ENCODE assay signal across 8 cellular contexts in the genomic region with DNA sequence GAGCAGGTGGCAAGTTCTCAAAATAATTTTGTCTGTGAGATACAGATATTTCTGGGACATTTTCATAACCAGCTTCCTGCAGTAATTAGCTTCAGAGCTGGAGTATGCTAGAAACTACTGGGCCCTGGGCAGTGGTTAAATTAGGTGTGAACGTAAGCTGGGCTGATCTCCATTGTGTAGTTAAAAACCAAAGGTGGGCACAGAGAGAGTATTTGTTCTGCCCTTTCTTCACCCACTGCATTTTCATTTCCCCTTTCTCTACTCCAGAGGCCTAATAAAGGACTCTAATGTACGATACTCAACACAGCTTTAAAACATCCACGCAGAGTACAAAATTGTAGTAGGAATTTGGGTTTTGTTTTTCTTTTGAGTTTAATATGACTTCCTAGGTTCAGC.
A peak's percentile ranks its signal among the peaks of the same experiment; 100 is the strongest.
DNase-seq lines count a peak whose midpoint lies in the region; ATAC-seq and TF ChIP-seq lines count a peak whose summit lies in the region.

No MANE protein-coding gene starts in this region.

- peak overlapping the region; percentile 66 for H3K4me2 ChIP-seq in OCI-LY3 (ENCODE audit: low read length)

- H3K27ac ChIP-seq in HEK293 (ENCODE audit: extremely low read depth, low read depth, low read length) (peak overlapping the region; percentile 71), OCI-LY3 (ENCODE audit: low read length) (no peak overlapping the region)

- H3K4me3 Mint-ChIP-seq in mesothelial cell of epicardium: no peak overlapping the region
- H3K4me3 Mint-ChIP-seq in activated T-cell treated with anti-CD3 and anti-CD28 coated beads, Interleukin-2, amount 50 U/mL, for 72 hours: no peak overlapping the region

- H4K20me1 ChIP-seq in OCI-LY3 (ENCODE audit: insufficient read depth, low read length): no peaks in the 10 kb centered on the region

- no peak for DNase-seq in mesothelial cell of epicardium (ENCODE audit: low spot score in 2 of 2, unreplicated experiment in 2 of 2)
- no peak for DNase-seq in activated T-cell treated with anti-CD3 and anti-CD28 coated beads, Interleukin-2, amount 50 U/mL, for 72 hours
- no peak for DNase-seq in left colon
- no peak for DNase-seq in NCI-H226
- DNase-seq in activated effector memory CD4-positive, alpha-beta T cell treated with anti-CD3 and anti-CD28 coated beads, Interleukin-2, amount 50 U/mL, for 16 hours: no peak

- H2AFZ ChIP-seq in OCI-LY3 (ENCODE audit: low read depth, low read length): no peak overlapping the region

- H3K9me3 Mint-ChIP-seq in mesothelial cell of epicardium: peaks cover 2% of the 10 kb centered on the region
- H3K9me3 Mint-ChIP-seq in activated T-cell treated with anti-CD3 and anti-CD28 coated beads, Interleukin-2, amount 50 U/mL, for 72 hours: no peaks in the 10 kb centered on the region

- H3K4me3 ChIP-seq in HEK293 (ENCODE audit: low read depth, low read length): no peak overlapping the region
- H3K4me3 ChIP-seq in OCI-LY3 (ENCODE audit: low read length): peak overlapping the region; percentile 32

- no peaks in the 10 kb centered on the region for H3K36me3 ChIP-seq in HEK293 (ENCODE audit: control insufficient read depth in 2 of 2, insufficient read depth in 1 of 2, low read length in 2 of 2)
- no peaks in the 10 kb centered on the region for H3K36me3 ChIP-seq in OCI-LY3 (replicated peaks; ENCODE audit: low read depth, low read length)

- no peak for TF ChIP-seq CTCF in HEK293 (tag by site-specific recombination; IDR thresholded peaks at IDR 0.05)
- TF ChIP-seq CTCF in OCI-LY3 (IDR thresholded peaks at IDR 0.05; ENCODE audit: low read depth, low read length): no peak
- no peak for TF ChIP-seq CTCF in mesothelial cell of epicardium (IDR thresholded peaks at IDR 0.05; ENCODE audit: unreplicated experiment)

- peaks cover 2% of the 10 kb centered on the region; the same call in 1 of the 2 replicates for H3K27me3 ChIP-seq in OCI-LY3 (ENCODE audit: low read depth, low read length)

- H3K36me3 Mint-ChIP-seq in mesothelial cell of epicardium: no peaks in the 10 kb centered on the region
- no peaks in the 10 kb centered on the region for H3K36me3 Mint-ChIP-seq in activated T-cell treated with anti-CD3 and anti-CD28 coated beads, Interleukin-2, amount 50 U/mL, for 72 hours (ENCODE audit: insufficient read depth in 2 of 2)

- CTCF ChIA-PET in HEK293 (lab: Yijun Ruan, JAX): interaction anchor here (2.8 kb wide), 1 partner anchor 12 kb away, joined by 16 read pairs; no protein-coding TSS in a partner anchor

- intact Hi-C loops in left colon (cut with DNase I, micrococcal nuclease): no loop called here

- H3K27ac Mint-ChIP-seq in mesothelial cell of epicardium: peak overlapping the region; percentile 89
- no peak overlapping the region for H3K27ac Mint-ChIP-seq in activated T-cell treated with anti-CD3 and anti-CD28 coated beads, Interleukin-2, amount 50 U/mL, for 72 hours

- H3K27me3 Mint-ChIP-seq in mesothelial cell of epicardium (ENCODE audit: low read depth): no peaks in the 10 kb centered on the region
- peaks cover 8% of the 10 kb centered on the region for H3K27me3 Mint-ChIP-seq in activated T-cell treated with anti-CD3 and anti-CD28 coated beads, Interleukin-2, amount 50 U/mL, for 72 hours (ENCODE audit: low read depth)

- H3K4me1 Mint-ChIP-seq in mesothelial cell of epicardium: peaks cover 26% of the 10 kb centered on the region
- H3K4me1 Mint-ChIP-seq in activated T-cell treated with anti-CD3 and anti-CD28 coated beads, Interleukin-2, amount 50 U/mL, for 72 hours (ENCODE audit: low read depth): no peaks in the 10 kb centered on the region

- H3K9ac ChIP-seq in OCI-LY3 (ENCODE audit: low read length): no peak overlapping the region

- ATAC-seq in GM18499 (IDR thresholded peaks at IDR 0.05; ENCODE audit: insufficient read depth, unreplicated experiment) (peak; percentile 84), left colon (no peak)
- no peak for ATAC-seq in activated T-cell treated with anti-CD3 and anti-CD28 coated beads, Interleukin-2, amount 50 U/mL, for 72 hours (replicated peaks in 1 of 2)

- H3K79me2 ChIP-seq in OCI-LY3 (ENCODE audit: low read length): no peaks in the 10 kb centered on the region

- POLR2A ChIA-PET in HEK293 (lab: Yijun Ruan, JAX): no interaction called here

- peaks cover 4% of the 10 kb centered on the region; the same call in 1 of the 2 replicates for H3K4me1 ChIP-seq in HEK293 (ENCODE audit: control insufficient read depth, insufficient read depth, low read length)
- peaks cover 15% of the 10 kb centered on the region for H3K4me1 ChIP-seq in OCI-LY3 (ENCODE audit: low read length)

- no peaks in the 10 kb centered on the region for H3K9me3 ChIP-seq in HEK293 (ENCODE audit: control insufficient read depth, insufficient read depth, low read depth, low read length)
- H3K9me3 ChIP-seq in OCI-LY3 (ENCODE audit: insufficient read depth, low read length): no peaks in the 10 kb centered on the region

TF ChIP-seq in HEK293, 187 proteins besides CTCF, POLR2A, EP300 and RAD21 (continues in another document):
- TF ChIP-seq ZBTB7A (tag by site-specific recombination; IDR thresholded peaks at IDR 0.05; ENCODE audit: low read depth): no peak
- TF ChIP-seq ZFP3 (tag by site-specific recombination; IDR thresholded peaks at IDR 0.05; ENCODE audit: low read depth): no peak
- no peak for TF ChIP-seq ZNF292 (tag by site-specific recombination; IDR thresholded peaks at IDR 0.05; ENCODE audit: borderline replicate concordance, low read depth)
- TF ChIP-seq, protein P1, sequence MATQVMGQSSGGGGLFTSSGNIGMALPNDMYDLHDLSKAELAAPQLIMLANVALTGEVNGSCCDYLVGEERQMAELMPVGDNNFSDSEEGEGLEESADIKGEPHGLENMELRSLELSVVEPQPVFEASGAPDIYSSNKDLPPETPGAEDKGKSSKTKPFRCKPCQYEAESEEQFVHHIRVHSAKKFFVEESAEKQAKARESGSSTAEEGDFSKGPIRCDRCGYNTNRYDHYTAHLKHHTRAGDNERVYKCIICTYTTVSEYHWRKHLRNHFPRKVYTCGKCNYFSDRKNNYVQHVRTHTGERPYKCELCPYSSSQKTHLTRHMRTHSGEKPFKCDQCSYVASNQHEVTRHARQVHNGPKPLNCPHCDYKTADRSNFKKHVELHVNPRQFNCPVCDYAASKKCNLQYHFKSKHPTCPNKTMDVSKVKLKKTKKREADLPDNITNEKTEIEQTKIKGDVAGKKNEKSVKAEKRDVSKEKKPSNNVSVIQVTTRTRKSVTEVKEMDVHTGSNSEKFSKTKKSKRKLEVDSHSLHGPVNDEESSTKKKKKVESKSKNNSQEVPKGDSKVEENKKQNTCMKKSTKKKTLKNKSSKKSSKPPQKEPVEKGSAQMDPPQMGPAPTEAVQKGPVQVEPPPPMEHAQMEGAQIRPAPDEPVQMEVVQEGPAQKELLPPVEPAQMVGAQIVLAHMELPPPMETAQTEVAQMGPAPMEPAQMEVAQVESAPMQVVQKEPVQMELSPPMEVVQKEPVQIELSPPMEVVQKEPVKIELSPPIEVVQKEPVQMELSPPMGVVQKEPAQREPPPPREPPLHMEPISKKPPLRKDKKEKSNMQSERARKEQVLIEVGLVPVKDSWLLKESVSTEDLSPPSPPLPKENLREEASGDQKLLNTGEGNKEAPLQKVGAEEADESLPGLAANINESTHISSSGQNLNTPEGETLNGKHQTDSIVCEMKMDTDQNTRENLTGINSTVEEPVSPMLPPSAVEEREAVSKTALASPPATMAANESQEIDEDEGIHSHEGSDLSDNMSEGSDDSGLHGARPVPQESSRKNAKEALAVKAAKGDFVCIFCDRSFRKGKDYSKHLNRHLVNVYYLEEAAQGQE (tag by site-specific recombination; IDR thresholded peaks at IDR 0.05): no peak
- no peak for TF ChIP-seq ZNF626 (tag by site-specific recombination; IDR thresholded peaks at IDR 0.05)
- no peak for TF ChIP-seq TCF7L2 (IDR thresholded peaks at IDR 0.05; ENCODE audit: borderline replicate concordance, low read depth, low read length)
- no peak for TF ChIP-seq HOXD13 (CRISPR knock-in tag; IDR thresholded peaks at IDR 0.05; ENCODE audit: borderline replicate concordance)
- TF ChIP-seq, protein P2, sequence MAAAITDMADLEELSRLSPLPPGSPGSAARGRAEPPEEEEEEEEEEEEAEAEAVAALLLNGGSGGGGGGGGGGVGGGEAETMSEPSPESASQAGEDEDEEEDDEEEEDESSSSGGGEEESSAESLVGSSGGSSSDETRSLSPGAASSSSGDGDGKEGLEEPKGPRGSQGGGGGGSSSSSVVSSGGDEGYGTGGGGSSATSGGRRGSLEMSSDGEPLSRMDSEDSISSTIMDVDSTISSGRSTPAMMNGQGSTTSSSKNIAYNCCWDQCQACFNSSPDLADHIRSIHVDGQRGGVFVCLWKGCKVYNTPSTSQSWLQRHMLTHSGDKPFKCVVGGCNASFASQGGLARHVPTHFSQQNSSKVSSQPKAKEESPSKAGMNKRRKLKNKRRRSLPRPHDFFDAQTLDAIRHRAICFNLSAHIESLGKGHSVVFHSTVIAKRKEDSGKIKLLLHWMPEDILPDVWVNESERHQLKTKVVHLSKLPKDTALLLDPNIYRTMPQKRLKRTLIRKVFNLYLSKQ (tag by site-specific recombination; IDR thresholded peaks at IDR 0.05; ENCODE audit: borderline replicate concordance): no peak
- no peak for TF ChIP-seq ZNF121 (tag by site-specific recombination; IDR thresholded peaks at IDR 0.05)
- no peak for TF ChIP-seq ZNF555 (tag by site-specific recombination; conservative IDR thresholded peaks at IDR 0.05)
- no peak for TF ChIP-seq BCL11A (tag by site-specific recombination; IDR thresholded peaks at IDR 0.05; ENCODE audit: low read depth)
- TF ChIP-seq HOXC10 (CRISPR knock-in tag; IDR thresholded peaks at IDR 0.05): no peak
- TF ChIP-seq, protein P3, sequence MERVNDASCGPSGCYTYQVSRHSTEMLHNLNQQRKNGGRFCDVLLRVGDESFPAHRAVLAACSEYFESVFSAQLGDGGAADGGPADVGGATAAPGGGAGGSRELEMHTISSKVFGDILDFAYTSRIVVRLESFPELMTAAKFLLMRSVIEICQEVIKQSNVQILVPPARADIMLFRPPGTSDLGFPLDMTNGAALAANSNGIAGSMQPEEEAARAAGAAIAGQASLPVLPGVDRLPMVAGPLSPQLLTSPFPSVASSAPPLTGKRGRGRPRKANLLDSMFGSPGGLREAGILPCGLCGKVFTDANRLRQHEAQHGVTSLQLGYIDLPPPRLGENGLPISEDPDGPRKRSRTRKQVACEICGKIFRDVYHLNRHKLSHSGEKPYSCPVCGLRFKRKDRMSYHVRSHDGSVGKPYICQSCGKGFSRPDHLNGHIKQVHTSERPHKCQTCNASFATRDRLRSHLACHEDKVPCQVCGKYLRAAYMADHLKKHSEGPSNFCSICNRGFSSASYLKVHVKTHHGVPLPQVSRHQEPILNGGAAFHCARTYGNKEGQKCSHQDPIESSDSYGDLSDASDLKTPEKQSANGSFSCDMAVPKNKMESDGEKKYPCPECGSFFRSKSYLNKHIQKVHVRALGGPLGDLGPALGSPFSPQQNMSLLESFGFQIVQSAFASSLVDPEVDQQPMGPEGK (tag by site-specific recombination; IDR thresholded peaks at IDR 0.05): no peak
- TF ChIP-seq ZBTB48 (tag by site-specific recombination; IDR thresholded peaks at IDR 0.05): no peak
- no peak for TF ChIP-seq ZNF266 (tag by site-specific recombination; IDR thresholded peaks at IDR 0.05; ENCODE audit: low read depth)
- no peak for TF ChIP-seq ZNF354C (tag by site-specific recombination; IDR thresholded peaks at IDR 0.05; ENCODE audit: borderline replicate concordance, low read depth)
